ENCODE assay signal across 1 cellular context in genomic region chr17:7572588-7573323, GRCh38.
TF ChIP-seq lines count a peak whose summit lies in the region.

No MANE protein-coding gene starts in this region.

TF ChIP-seq in HepG2, 621 proteins besides CTCF, POLR2A, EP300 and RAD21 (continued from another document and continues in another):
- TF ChIP-seq ZNF609 (CRISPR knock-in tag; IDR thresholded peaks at IDR 0.05; ENCODE audit: borderline replicate concordance) (0 out of 2 replicates have a peak, but pooled peaks have one; percentile 31), ZNF788 (CRISPR knock-in tag; IDR thresholded peaks at IDR 0.05; ENCODE audit: borderline replicate concordance) (peak; percentile 47; the same call in 1 of the 2 replicates), TRIM22 (IDR thresholded peaks at IDR 0.05) (no peak), DNMT1 (CRISPR knock-in tag; IDR thresholded peaks at IDR 0.05) (no peak), ZNF335 (CRISPR knock-in tag; IDR thresholded peaks at IDR 0.05) (0 out of 2 replicates have a peak, but pooled peaks have one; percentile 40), ZNF720 (CRISPR knock-in tag; IDR thresholded peaks at IDR 0.05) (no peak), SAFB2 (CRISPR knock-in tag; IDR thresholded peaks at IDR 0.05; ENCODE audit: borderline replicate concordance, low read depth) (peak; percentile 56), ZFP91 (CRISPR knock-in tag; IDR thresholded peaks at IDR 0.05; ENCODE audit: borderline replicate concordance) (peak; percentile 82), POLR2AphosphoS2 (IDR thresholded peaks at IDR 0.05; ENCODE audit: low read depth, low read length) (peak; percentile 98), ZNF224 (CRISPR knock-in tag; IDR thresholded peaks at IDR 0.05) (peak; percentile 92), ZNF724P (CRISPR knock-in tag; IDR thresholded peaks at IDR 0.05; ENCODE audit: borderline replicate concordance) (0 out of 2 replicates have a peak, but pooled peaks have one; percentile 43), FOSL2 (CRISPR knock-in tag; IDR thresholded peaks at IDR 0.05) (no peak), PCBP1 (IDR thresholded peaks at IDR 0.05; ENCODE audit: borderline replicate concordance, low read depth, low read length) (peak; percentile 90), SOX5 (CRISPR knock-in tag; IDR thresholded peaks at IDR 0.05; ENCODE audit: borderline replicate concordance) (no peak), SIN3B (IDR thresholded peaks at IDR 0.05; ENCODE audit: low read length) (peak; percentile 62), SALL2 (CRISPR knock-in tag; IDR thresholded peaks at IDR 0.05) (0 out of 2 replicates have a peak, but pooled peaks have one; percentile 19), DPF2 (CRISPR knock-in tag; IDR thresholded peaks at IDR 0.05; ENCODE audit: borderline replicate concordance, low read depth) (no peak), ATF1 (CRISPR knock-in tag; IDR thresholded peaks at IDR 0.05) (peak; percentile 97), SMAD1 (CRISPR knock-in tag; IDR thresholded peaks at IDR 0.05; ENCODE audit: borderline replicate concordance, low read depth) (peak; percentile 91), MXD3 (CRISPR knock-in tag; IDR thresholded peaks at IDR 0.05) (peak; percentile 12; the same call in 1 of the 2 replicates), ZNF567 (CRISPR knock-in tag; IDR thresholded peaks at IDR 0.05; ENCODE audit: borderline replicate concordance) (peak; percentile 21; the same call in 1 of the 2 replicates), HOXA5 (CRISPR knock-in tag; IDR thresholded peaks at IDR 0.05) (peak; percentile 94), SPEN (CRISPR knock-in tag; IDR thresholded peaks at IDR 0.05; ENCODE audit: low read depth) (no peak; the same call in 1 of the 2 replicates), ZBTB8A (CRISPR knock-in tag; IDR thresholded peaks at IDR 0.05; ENCODE audit: borderline replicate concordance, low read depth) (peak; percentile 61; the same call in 1 of the 2 replicates), RFX3 (CRISPR knock-in tag; IDR thresholded peaks at IDR 0.05) (peak; percentile 64), ZNF441 (CRISPR knock-in tag; IDR thresholded peaks at IDR 0.05; ENCODE audit: borderline replicate concordance) (peak; percentile 20; the same call in 1 of the 2 replicates), ZNF253 (CRISPR knock-in tag; IDR thresholded peaks at IDR 0.05; ENCODE audit: borderline replicate concordance) (peak; percentile 71; the same call in 1 of the 2 replicates), HNRNPK (IDR thresholded peaks at IDR 0.05; ENCODE audit: low read depth, low read length, poor library complexity, severe bottlenecking) (peak; percentile 59), MEF2D (CRISPR knock-in tag; IDR thresholded peaks at IDR 0.05) (no peak; the same call in 1 of the 2 replicates), ZSCAN22 (CRISPR knock-in tag; IDR thresholded peaks at IDR 0.05) (no peak), RFXANK (CRISPR knock-in tag; IDR thresholded peaks at IDR 0.05) (no peak), SSRP1 (CRISPR knock-in tag; IDR thresholded peaks at IDR 0.05) (peak; percentile 38; the same call in 1 of the 2 replicates)
- TF ChIP-seq, protein P1, sequence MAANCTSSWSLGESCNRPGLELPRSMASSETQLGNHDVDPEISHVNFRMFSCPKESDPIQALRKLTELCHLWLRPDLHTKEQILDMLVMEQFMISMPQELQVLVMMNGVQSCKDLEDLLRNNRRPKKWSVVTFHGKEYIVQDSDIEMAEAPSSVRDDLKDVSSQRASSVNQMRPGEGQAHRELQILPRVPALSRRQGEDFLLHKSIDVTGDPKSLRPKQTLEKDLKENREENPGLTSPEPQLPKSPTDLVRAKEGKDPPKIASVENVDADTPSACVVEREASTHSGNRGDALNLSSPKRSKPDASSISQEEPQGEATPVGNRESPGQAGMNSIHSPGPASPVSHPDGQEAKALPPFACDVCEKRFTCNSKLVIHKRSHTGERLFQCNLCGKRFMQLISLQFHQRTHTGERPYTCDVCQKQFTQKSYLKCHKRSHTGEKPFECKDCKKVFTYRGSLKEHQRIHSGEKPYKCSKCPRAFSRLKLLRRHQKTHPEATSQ (CRISPR knock-in tag; IDR thresholded peaks at IDR 0.05; ENCODE audit: borderline replicate concordance): no peak
- TF ChIP-seq, protein P2, sequence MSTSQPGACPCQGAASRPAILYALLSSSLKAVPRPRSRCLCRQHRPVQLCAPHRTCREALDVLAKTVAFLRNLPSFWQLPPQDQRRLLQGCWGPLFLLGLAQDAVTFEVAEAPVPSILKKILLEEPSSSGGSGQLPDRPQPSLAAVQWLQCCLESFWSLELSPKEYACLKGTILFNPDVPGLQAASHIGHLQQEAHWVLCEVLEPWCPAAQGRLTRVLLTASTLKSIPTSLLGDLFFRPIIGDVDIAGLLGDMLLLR (CRISPR knock-in tag; IDR thresholded peaks at IDR 0.05): no peak
- TF ChIP-seq, protein P3, sequence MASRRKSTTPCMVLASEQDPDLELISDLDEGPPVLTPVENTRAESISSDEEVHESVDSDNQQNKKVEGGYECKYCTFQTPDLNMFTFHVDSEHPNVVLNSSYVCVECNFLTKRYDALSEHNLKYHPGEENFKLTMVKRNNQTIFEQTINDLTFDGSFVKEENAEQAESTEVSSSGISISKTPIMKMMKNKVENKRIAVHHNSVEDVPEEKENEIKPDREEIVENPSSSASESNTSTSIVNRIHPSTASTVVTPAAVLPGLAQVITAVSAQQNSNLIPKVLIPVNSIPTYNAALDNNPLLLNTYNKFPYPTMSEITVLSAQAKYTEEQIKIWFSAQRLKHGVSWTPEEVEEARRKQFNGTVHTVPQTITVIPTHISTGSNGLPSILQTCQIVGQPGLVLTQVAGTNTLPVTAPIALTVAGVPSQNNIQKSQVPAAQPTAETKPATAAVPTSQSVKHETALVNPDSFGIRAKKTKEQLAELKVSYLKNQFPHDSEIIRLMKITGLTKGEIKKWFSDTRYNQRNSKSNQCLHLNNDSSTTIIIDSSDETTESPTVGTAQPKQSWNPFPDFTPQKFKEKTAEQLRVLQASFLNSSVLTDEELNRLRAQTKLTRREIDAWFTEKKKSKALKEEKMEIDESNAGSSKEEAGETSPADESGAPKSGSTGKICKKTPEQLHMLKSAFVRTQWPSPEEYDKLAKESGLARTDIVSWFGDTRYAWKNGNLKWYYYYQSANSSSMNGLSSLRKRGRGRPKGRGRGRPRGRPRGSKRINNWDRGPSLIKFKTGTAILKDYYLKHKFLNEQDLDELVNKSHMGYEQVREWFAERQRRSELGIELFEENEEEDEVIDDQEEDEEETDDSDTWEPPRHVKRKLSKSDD (CRISPR knock-in tag; IDR thresholded peaks at IDR 0.05; ENCODE audit: low read depth): peak; percentile 22; the same call in 1 of the 2 replicates
- TF ChIP-seq, protein P4, sequence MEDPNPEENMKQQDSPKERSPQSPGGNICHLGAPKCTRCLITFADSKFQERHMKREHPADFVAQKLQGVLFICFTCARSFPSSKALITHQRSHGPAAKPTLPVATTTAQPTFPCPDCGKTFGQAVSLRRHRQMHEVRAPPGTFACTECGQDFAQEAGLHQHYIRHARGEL (CRISPR knock-in tag; IDR thresholded peaks at IDR 0.05): no peak; the same call in none of the 2 replicates
- TF ChIP-seq, protein P5, sequence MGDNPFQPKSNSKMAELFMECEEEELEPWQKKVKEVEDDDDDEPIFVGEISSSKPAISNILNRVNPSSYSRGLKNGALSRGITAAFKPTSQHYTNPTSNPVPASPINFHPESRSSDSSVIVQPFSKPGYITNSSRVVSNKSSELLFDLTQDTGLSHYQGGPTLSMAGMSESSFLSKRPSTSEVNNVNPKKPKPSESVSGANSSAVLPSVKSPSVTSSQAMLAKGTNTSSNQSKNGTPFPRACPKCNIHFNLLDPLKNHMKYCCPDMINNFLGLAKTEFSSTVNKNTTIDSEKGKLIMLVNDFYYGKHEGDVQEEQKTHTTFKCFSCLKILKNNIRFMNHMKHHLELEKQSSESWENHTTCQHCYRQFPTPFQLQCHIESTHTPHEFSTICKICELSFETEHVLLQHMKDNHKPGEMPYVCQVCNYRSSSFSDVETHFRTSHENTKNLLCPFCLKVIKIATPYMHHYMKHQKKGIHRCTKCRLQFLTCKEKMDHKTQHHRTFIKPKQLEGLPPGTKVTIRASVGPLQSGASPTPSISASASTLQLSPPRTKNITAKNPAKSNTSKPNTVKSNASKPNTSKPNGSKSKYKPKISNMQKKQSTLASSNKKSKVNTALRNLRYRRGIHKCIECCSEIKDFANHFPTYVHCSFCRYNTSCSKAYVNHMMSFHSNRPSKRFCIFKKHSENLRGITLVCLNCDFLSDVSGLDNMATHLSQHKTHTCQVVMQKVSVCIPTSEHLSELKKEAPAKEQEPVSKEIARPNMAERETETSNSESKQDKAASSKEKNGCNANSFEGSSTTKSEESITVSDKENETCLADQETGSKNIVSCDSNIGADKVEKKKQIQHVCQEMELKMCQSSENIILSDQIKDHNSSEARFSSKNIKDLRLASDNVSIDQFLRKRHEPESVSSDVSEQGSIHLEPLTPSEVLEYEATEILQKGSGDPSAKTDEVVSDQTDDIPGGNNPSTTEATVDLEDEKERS (CRISPR knock-in tag; IDR thresholded peaks at IDR 0.05): peak; percentile 74
- TF ChIP-seq, protein P6, sequence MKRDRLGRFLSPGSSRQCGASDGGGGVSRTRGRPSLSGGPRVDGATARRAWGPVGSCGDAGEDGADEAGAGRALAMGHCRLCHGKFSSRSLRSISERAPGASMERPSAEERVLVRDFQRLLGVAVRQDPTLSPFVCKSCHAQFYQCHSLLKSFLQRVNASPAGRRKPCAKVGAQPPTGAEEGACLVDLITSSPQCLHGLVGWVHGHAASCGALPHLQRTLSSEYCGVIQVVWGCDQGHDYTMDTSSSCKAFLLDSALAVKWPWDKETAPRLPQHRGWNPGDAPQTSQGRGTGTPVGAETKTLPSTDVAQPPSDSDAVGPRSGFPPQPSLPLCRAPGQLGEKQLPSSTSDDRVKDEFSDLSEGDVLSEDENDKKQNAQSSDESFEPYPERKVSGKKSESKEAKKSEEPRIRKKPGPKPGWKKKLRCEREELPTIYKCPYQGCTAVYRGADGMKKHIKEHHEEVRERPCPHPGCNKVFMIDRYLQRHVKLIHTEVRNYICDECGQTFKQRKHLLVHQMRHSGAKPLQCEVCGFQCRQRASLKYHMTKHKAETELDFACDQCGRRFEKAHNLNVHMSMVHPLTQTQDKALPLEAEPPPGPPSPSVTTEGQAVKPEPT (CRISPR knock-in tag; IDR thresholded peaks at IDR 0.05; ENCODE audit: low read depth): peak; percentile 14; the same call in 1 of the 2 replicates
- TF ChIP-seq, protein P7, sequence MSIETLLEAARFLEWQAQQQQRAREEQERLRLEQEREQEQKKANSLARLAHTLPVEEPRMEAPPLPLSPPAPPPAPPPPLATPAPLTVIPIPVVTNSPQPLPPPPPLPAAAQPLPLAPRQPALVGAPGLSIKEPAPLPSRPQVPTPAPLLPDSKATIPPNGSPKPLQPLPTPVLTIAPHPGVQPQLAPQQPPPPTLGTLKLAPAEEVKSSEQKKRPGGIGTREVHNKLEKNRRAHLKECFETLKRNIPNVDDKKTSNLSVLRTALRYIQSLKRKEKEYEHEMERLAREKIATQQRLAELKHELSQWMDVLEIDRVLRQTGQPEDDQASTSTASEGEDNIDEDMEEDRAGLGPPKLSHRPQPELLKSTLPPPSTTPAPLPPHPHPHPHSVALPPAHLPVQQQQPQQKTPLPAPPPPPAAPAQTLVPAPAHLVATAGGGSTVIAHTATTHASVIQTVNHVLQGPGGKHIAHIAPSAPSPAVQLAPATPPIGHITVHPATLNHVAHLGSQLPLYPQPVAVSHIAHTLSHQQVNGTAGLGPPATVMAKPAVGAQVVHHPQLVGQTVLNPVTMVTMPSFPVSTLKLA (IDR thresholded peaks at IDR 0.05): no peak
